In genomic region chr7:12715372-12716133, GRCh38 we compare ENCODE assay signal across 9 cellular contexts. TPM values are rescaled to one million over a fixed set of nuclear protein-coding genes. Genes with fewer than 3 reads are reported as not detected.
DNase-seq lines count a peak whose midpoint lies in the region; ATAC-seq, FAIRE-seq and TF ChIP-seq lines count a peak whose summit lies in the region.
"Had no signal": no experiment of that assay in that cellular context is flagged by ENCODE, and none has a peak within 500 bp of the region (broad histone marks: within the 10 kb centered on the region; RNA-seq: fewer than 3 reads in every experiment).

No MANE protein-coding gene starts in this region.

- H3K4me3 ChIP-seq in adrenal gland (peak overlapping the region in 1 of 4 donors; percentile 4), heart right ventricle (peak overlapping the region in 6 of 10 donors; percentile 16 to 40 (median 30)), pancreas (no peak overlapping the region)

- intact Hi-C loops in adrenal gland (cut with DNase I) = no loop called here
- intact Hi-C loops in heart right ventricle (cut with DNase I) = loop anchor here in 1 of 10 donors (2.0 kb wide), 1 partner anchor 25 kb away; no protein-coding TSS in a partner anchor
- intact Hi-C loops in pancreas (cut with DNase I) = no loop called here

- ATAC-seq in heart right ventricle = peak; percentile 90 to 98 (median 94)
- peak in 3 of 4 donors; percentile 66 to 82 (median 80) for ATAC-seq in pancreas
- no peak for ATAC-seq in GM19351 (IDR thresholded peaks at IDR 0.05; ENCODE audit: unreplicated experiment)
- no peak for ATAC-seq in HG02610 (IDR thresholded peaks at IDR 0.05; ENCODE audit: unreplicated experiment)

- peaks cover 8 to 10% of the 10 kb centered on the region in 2 donors for H3K4me1 ChIP-seq in adrenal gland (replicated peaks in 1 of 2)
- H3K4me1 ChIP-seq in heart right ventricle = peaks cover 3 to 59% (median 38%) of the 10 kb centered on the region in 9 donors
- H3K4me1 ChIP-seq in pancreas = no peaks in the 10 kb centered on the region

- H3K9me3 ChIP-seq in adrenal gland (replicated peaks in 1 of 3) (no peaks in the 10 kb centered on the region), heart right ventricle (no peaks in the 10 kb centered on the region), pancreas (no peaks in the 10 kb centered on the region)

- DNase-seq in DMS53 (lab: John Stamatoyannopoulos, UW) = peak; percentile 35
- DNase-seq in DMS53 treated with DMSO at 0.1 percent for 48 hours (lab: John Stamatoyannopoulos, UW; ENCODE audit: unreplicated experiment) = no peak
- peak; percentile 54 for DNase-seq in NCI-H774 (lab: John Stamatoyannopoulos, UW)
- peak; percentile 27 to 80 (median 64) for DNase-seq in adrenal gland
- DNase-seq in heart right ventricle = peak; percentile 50 to 71
- DNase-seq in pancreas = peak in 2 of 6 donors; percentile 4 to 27

- H3K27ac ChIP-seq in adrenal gland = peak overlapping the region in 3 of 5 donors; percentile 11 to 67 (median 30)
- peak overlapping the region; percentile 51 to 91 (median 76) for H3K27ac ChIP-seq in heart right ventricle
- H3K27ac ChIP-seq in pancreas = peak overlapping the region in 1 of 4 donors; percentile 30

- FAIRE-seq in pancreas (lab: Jason Lieb, UNC) = no peak
- FAIRE-seq: A204.1 had no signal

- TF ChIP-seq POLR2A in adrenal gland (IDR thresholded peaks at IDR 0.05) = peak in 1 of 2 donors; percentile 15

- H3K36me3 ChIP-seq in adrenal gland (replicated peaks in 1 of 2) (no peaks in the 10 kb centered on the region), heart right ventricle (no peaks in the 10 kb centered on the region), pancreas (no peaks in the 10 kb centered on the region)

- H3K27me3 ChIP-seq in adrenal gland (no peaks in the 10 kb centered on the region), heart right ventricle (no peaks in the 10 kb centered on the region), pancreas (no peaks in the 10 kb centered on the region)

- TF ChIP-seq CTCF in adrenal gland (IDR thresholded peaks at IDR 0.05) (no peak), heart right ventricle (IDR thresholded peaks at IDR 0.05) (no peak), pancreas (IDR thresholded peaks at IDR 0.05) (no peak)

- WGBS in adrenal gland, 4 donors = 41 to 55% (median 51%) methylated on average over 12 of the region's 12 CpGs
- 30 to 33% methylated on average over 12 of the region's 12 CpGs for WGBS in heart right ventricle, 2 donors
- 66 to 68% methylated on average over 12 of the region's 12 CpGs for WGBS in pancreas, 2 donors

RNA-seq across cellular contexts. Expression of gene ARL4A, which starts 28.1 kb away (rescaled TPM):
- 10 to 100 TPM in 4 of 8 donors, 1 to 10 TPM in 4; 8.9 to 27.8 (median 10.1) TPM for total RNA-seq in adrenal gland
- 10 to 100 TPM in 1 of 3 donors, 1 to 10 TPM in 2; 7.7 to 12.4 (median 8.1) TPM for polyA plus RNA-seq in adrenal gland
- 10 to 100 TPM in 8 of 10 donors, 1 to 10 TPM in 2; 6.9 to 21.4 (median 12.9) TPM for total RNA-seq in heart right ventricle
- 10 to 100 TPM; 11.5 to 19.9 TPM for polyA plus RNA-seq in heart right ventricle
- total RNA-seq in pancreas = 1 to 10 TPM; 1.9 to 7.3 (median 4.2) TPM
- polyA plus RNA-seq in pancreas = 1 to 10 TPM; 3.6 to 8.6 TPM

Comparison
In these comparisons a context has a peak if more than half of its experiments do, and no peak if none do; other contexts are left out.
1. H3K4me3 ChIP-seq: peak in heart right ventricle (6 of 10); none in pancreas (0 of 4).
2. ATAC-seq: peak in heart right ventricle (8 of 8) and pancreas (3 of 4); none in GM19351 (single experiment) and HG02610 (single experiment).